In genomic region chr12:5160827-5161226, GRCh38 we compare ENCODE assay signal across 8 cellular contexts.
"Had no signal": no experiment of that assay in that cellular context is flagged by ENCODE, and none has a peak within 500 bp of the region (broad histone marks: within the 10 kb centered on the region; RNA-seq: fewer than 3 reads in every experiment).

No MANE protein-coding gene starts in this region.

- DNase-seq: HFFc6, KG1 had no signal

- ATAC-seq: GM23338, HCT116, HepG2, K562 had no signal

- H3K4me2 ChIP-seq: GM23338 had no signal

- H3K4me1 ChIP-seq: HAP-1 had no signal

- H3K4me3 ChIP-seq: GM23338, HAP-1, K562 had no signal

- H3K36me3 ChIP-seq: HAP-1 had no signal

- H3K9me3 ChIP-seq: HAP-1 had no signal

- H3K27ac ChIP-seq: HL-60 had no signal

- H2AFZ ChIP-seq: GM23338 had no signal
